ENCODE assay signal across 1 cellular context in the genomic region with DNA sequence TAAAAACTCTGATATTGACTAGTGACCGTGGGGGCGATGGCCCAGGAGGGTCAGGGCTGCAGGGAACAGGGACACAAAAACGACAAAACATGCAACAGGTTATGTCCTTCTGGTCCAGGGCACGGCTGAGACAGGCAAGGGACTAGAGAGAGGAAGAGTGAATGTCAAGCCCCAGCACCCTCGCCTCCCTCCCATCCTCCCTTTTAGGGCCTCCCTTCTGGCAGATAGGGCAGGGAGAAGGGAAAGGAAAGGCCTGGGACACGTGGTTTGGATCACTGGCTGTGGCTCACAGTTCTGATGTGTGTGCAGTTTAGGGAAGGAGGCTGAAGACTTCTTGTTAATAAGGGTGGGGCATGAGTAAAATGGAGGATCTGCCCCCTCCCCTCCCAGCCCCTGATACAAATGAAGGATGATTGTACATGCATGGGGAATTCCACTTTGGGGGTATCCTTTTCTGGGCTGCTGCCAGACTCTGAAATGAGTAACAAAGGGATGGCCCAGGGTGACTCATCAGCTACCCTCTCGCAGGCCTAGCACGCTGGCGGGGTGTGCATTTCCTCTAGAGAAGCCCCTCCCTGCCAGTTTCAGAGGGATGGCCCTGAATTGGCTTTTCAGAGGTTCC.
TF ChIP-seq lines count a peak whose summit lies in the region.

No MANE protein-coding gene starts in this region.

TF ChIP-seq in SK-N-SH treated with all-trans-retinoic acid at 6 μM for 48 hours, 23 proteins besides CTCF, POLR2A, EP300 and RAD21 (continued from another document):
- TF ChIP-seq, protein P1, sequence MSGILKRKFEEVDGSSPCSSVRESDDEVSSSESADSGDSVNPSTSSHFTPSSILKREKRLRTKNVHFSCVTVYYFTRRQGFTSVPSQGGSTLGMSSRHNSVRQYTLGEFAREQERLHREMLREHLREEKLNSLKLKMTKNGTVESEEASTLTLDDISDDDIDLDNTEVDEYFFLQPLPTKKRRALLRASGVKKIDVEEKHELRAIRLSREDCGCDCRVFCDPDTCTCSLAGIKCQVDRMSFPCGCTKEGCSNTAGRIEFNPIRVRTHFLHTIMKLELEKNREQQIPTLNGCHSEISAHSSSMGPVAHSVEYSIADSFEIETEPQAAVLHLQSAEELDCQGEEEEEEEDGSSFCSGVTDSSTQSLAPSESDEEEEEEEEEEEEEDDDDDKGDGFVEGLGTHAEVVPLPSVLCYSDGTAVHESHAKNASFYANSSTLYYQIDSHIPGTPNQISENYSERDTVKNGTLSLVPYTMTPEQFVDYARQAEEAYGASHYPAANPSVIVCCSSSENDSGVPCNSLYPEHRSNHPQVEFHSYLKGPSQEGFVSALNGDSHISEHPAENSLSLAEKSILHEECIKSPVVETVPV (CRISPR knock-in tag; IDR thresholded peaks at IDR 0.05) = no peak
- TF ChIP-seq ESRRG (CRISPR knock-in tag; IDR thresholded peaks at IDR 0.05) (no peak), PPARA (CRISPR knock-in tag; IDR thresholded peaks at IDR 0.05; ENCODE audit: borderline replicate concordance) (no peak), OSR1 (CRISPR knock-in tag; IDR thresholded peaks at IDR 0.05) (no peak), ZNF565 (CRISPR knock-in tag; conservative IDR thresholded peaks at IDR 0.05; ENCODE audit: low read depth) (no peak)
